Comparison of ENCODE assay signal across 8 cellular contexts in genomic region chr2:234292205-234292954, GRCh38.
A peak's percentile ranks its signal among the peaks of the same experiment; 100 is the strongest.
DNase-seq lines count a peak whose midpoint lies in the region; ATAC-seq and TF ChIP-seq lines count a peak whose summit lies in the region.

No MANE protein-coding gene starts in this region.

- intact Hi-C loops in lower leg skin (cut with DNase I; ENCODE audit: low total_unique reads), result no loop called here

- peaks cover 0 to 23% (median 10%) of the 10 kb centered on the region in 11 experiments; a peak in 10 of 22 replicates for H3K9me3 ChIP-seq in BLaER1 treated with 17β-estradiol and CSF1 and Interleukin-3, amounts not matched to agents 10 nM and 100 nM (replicated peaks in 1 of 11)

- H3K27me3 ChIP-seq in BLaER1 treated with 17β-estradiol and CSF1 and Interleukin-3, amounts not matched to agents 10 nM and 100 nM, result no peaks in the 10 kb centered on the region

- ATAC-seq in GM19455 (IDR thresholded peaks at IDR 0.05; ENCODE audit: unreplicated experiment), result peak; percentile 62

- no peaks in the 10 kb centered on the region for H3K36me3 ChIP-seq in BLaER1 treated with 17β-estradiol and CSF1 and Interleukin-3, amounts not matched to agents 10 nM and 100 nM

- peak; percentile 95 for DNase-seq in HT1080 (ENCODE audit: low read depth)
- DNase-seq in activated CD4-positive, alpha-beta T cell treated with anti-CD3 and anti-CD28 coated beads for 1 hour, result peak; percentile 45
- peak; percentile 86 for DNase-seq in fibroblast of pulmonary artery (ENCODE audit: low read depth)
- DNase-seq in lower leg skin (ENCODE audit: low spot score in 2 of 2), result no peak
- no peak for DNase-seq in NCI-H69 (lab: John Stamatoyannopoulos, UW)
- no peak for DNase-seq in SIG-M5 (lab: John Stamatoyannopoulos, UW)

- no peak for TF ChIP-seq POLR2A in lower leg skin (IDR thresholded peaks at IDR 0.05)

- peak overlapping the region; percentile 80 to 98 (median 86) for H3K27ac ChIP-seq in BLaER1 treated with 17β-estradiol and CSF1 and Interleukin-3, amounts not matched to agents 10 nM and 100 nM

- WGBS in lower leg skin, 2 donors, result 80 to 87% methylated on average over 10 of the region's 10 CpGs

- peaks cover 78 to 85% (median 81%) of the 10 kb centered on the region in 10 experiments for H3K4me1 ChIP-seq in BLaER1 treated with 17β-estradiol and CSF1 and Interleukin-3, amounts not matched to agents 10 nM and 100 nM

- peaks cover 0 to 7% (median 0%) of the 10 kb centered on the region in 11 experiments; a peak in 2 of 22 replicates for H4K20me1 ChIP-seq in BLaER1 treated with 17β-estradiol and CSF1 and Interleukin-3, amounts not matched to agents 10 nM and 100 nM

- H3K9ac ChIP-seq in BLaER1 treated with 17β-estradiol and CSF1 and Interleukin-3, amounts not matched to agents 10 nM and 100 nM, result peak overlapping the region; percentile 63 to 84 (median 76)

- peak overlapping the region; percentile 16 to 51 (median 42); a peak in 17 of 20 replicates for H3K4me3 ChIP-seq in BLaER1 treated with 17β-estradiol and CSF1 and Interleukin-3, amounts not matched to agents 10 nM and 100 nM
- H3K4me3 ChIP-seq in fibroblast of pulmonary artery (replicated peaks; ENCODE audit: low read depth, low read length), result no peak overlapping the region
- no peak overlapping the region for H3K4me3 ChIP-seq in lower leg skin (ENCODE audit: low read depth, poor library complexity, severe bottlenecking)

- no peak for TF ChIP-seq CTCF in fibroblast of pulmonary artery (IDR thresholded peaks at IDR 0.05; ENCODE audit: low read length, missing control alignments)
- TF ChIP-seq CTCF in lower leg skin (IDR thresholded peaks at IDR 0.05), result no peak

- peak overlapping the region; percentile 87 to 97 (median 91) for H3K4me2 ChIP-seq in BLaER1 treated with 17β-estradiol and CSF1 and Interleukin-3, amounts not matched to agents 10 nM and 100 nM

Comparison
In these comparisons a context has a peak if more than half of its experiments do, and no peak if none do; other contexts are left out.
1. H3K4me3 ChIP-seq: peak in BLaER1 treated with 17β-estradiol and CSF1 and Interleukin-3, amounts not matched to agents 10 nM and 100 nM (10 of 10); none in fibroblast of pulmonary artery (single experiment) and lower leg skin (single experiment).
2. DNase-seq: peak in HT1080 (single experiment), activated CD4-positive, alpha-beta T cell treated with anti-CD3 and anti-CD28 coated beads for 1 hour (single experiment) and fibroblast of pulmonary artery (single experiment); none in lower leg skin (0 of 2), NCI-H69 (single experiment) and SIG-M5 (single experiment).